ENCODE assay signal across 33 cellular contexts in genomic region chr13:73109288-73109899, GRCh38.
"Had no signal": no experiment of that assay in that cellular context is flagged by ENCODE, and none has a peak within 500 bp of the region (broad histone marks: within the 10 kb centered on the region; RNA-seq: fewer than 3 reads in every experiment).

No MANE protein-coding gene starts in this region.

- H3K27ac Mint-ChIP-seq: activated CD4-positive, alpha-beta T cell treated with anti-CD3 and anti-CD28 coated beads, Interleukin-2, amount 10 ng/mL, durations not matched to agents 24 days and 14 days; activated CD8-positive, alpha-beta T cell treated with anti-CD3 and anti-CD28 coated beads, Interleukin-2, amount 10 ng/mL, durations not matched to agents 7 days and 5 days; activated naive CD4-positive, alpha-beta T cell treated with anti-CD3 and anti-CD28 coated beads, Interleukin-2, amount 10 ng/mL, durations not matched to agents 7 days and 5 days; activated naive CD8-positive, alpha-beta T cell treated with anti-CD3 and anti-CD28 coated beads for 36 hours; T-helper 1 cell treated with Interleukin-12 subunit alpha and Interleukin-12 subunit beta and Interleukin-4 antibody, amounts not matched to agents 30 μg/mL and 1 μg/mL, for 36 hours; T-helper 2 cell treated with Interferon-gamma antibody and Interleukin-4, amounts not matched to agents 5 μg/mL and 100 μg/mL, for 36 hours had no signal

- ATAC-seq: activated CD8-positive, alpha-beta T cell treated with anti-CD3 and anti-CD28 coated beads, Interleukin-2, amount 10 ng/mL, durations not matched to agents 7 days and 5 days; activated T-cell treated with anti-CD3 and anti-CD28 coated beads, Interleukin-2, amount 50 U/mL, for 4 hours; PC-3 had no signal

- H3K4me1 ChIP-seq: Peyer's patch, SJSA1 had no signal

- H3K27me3 Mint-ChIP-seq: activated CD4-positive, alpha-beta T cell treated with anti-CD3 and anti-CD28 coated beads, Interleukin-2, amount 10 ng/mL, durations not matched to agents 24 days and 14 days; activated naive CD4-positive, alpha-beta T cell treated with anti-CD3 and anti-CD28 coated beads, Interleukin-2, amount 10 ng/mL, durations not matched to agents 7 days and 5 days; activated naive CD8-positive, alpha-beta T cell treated with anti-CD3 and anti-CD28 coated beads for 36 hours had no signal

- H3K4me2 ChIP-seq: SK-N-SH had no signal

- DNase-seq: activated CD4-positive, alpha-beta T cell treated with anti-CD3 and anti-CD28 coated beads, Interleukin-2, amount 10 ng/mL, durations not matched to agents 24 days and 14 days; activated CD4-positive, alpha-beta T cell treated with anti-CD3 and anti-CD28 coated beads, Interleukin-2, amount 50 U/mL, for 4 hours; activated CD8-positive, alpha-beta T cell treated with anti-CD3 and anti-CD28 coated beads, Interleukin-2, amount 10 ng/mL, durations not matched to agents 7 days and 5 days; activated effector memory CD4-positive, alpha-beta T cell treated with Interleukin-2 at 50 U/mL for 16 hours; activated naive CD4-positive, alpha-beta T cell treated with anti-CD3 and anti-CD28 coated beads, Interleukin-2, amount 10 ng/mL, durations not matched to agents 7 days and 5 days; activated naive CD8-positive, alpha-beta T cell treated with anti-CD3 and anti-CD28 coated beads for 36 hours; activated T-cell treated with anti-CD3 and anti-CD28 coated beads, Interleukin-2, amount 50 U/mL, for 4 hours; amniotic stem cell; aorta; brain microvascular endothelial cell; central memory CD4-positive, alpha-beta T cell; Karpas-422; KBM-7; NCI-H1092 treated with DMSO at 0.1 percent for 48 hours; NCI-H1417; NCI-H146; NCI-H187; NCI-H2029 treated with DMSO at 0.1 percent for 48 hours; NCI-H2107; NCI-H2171; NCI-H2227 treated with DMSO at 0.1 percent for 48 hours; NCI-H446; NCI-H510A treated with DMSO at 0.1 percent for 48 hours; NCI-H526 treated with DMSO at 0.1 percent for 48 hours; NK-92 treated with Interleukin-12 subunit alpha and Interleukin-12 subunit beta, amount 100 ng/mL, for 24 hours; PC-3; Peyer's patch; RPMI8226; SHP77 treated with DMSO at 0.1 percent for 48 hours; SK-N-SH had no signal

- H3K9me3 Mint-ChIP-seq: activated CD4-positive, alpha-beta T cell treated with anti-CD3 and anti-CD28 coated beads, Interleukin-2, amount 10 ng/mL, durations not matched to agents 24 days and 14 days; activated naive CD4-positive, alpha-beta T cell treated with anti-CD3 and anti-CD28 coated beads, Interleukin-2, amount 10 ng/mL, durations not matched to agents 7 days and 5 days; activated naive CD8-positive, alpha-beta T cell treated with anti-CD3 and anti-CD28 coated beads for 36 hours; activated T-cell treated with anti-CD3 and anti-CD28 coated beads, Interleukin-2, amount 50 U/mL, for 4 hours; T-helper 1 cell treated with Interleukin-12 subunit alpha and Interleukin-12 subunit beta and Interleukin-4 antibody, amounts not matched to agents 30 μg/mL and 1 μg/mL, for 36 hours; T-helper 2 cell treated with Interferon-gamma antibody and Interleukin-4, amounts not matched to agents 5 μg/mL and 100 μg/mL, for 36 hours had no signal

- H3K9ac ChIP-seq: SK-N-SH had no signal

- H3K4me3 Mint-ChIP-seq: activated CD4-positive, alpha-beta T cell treated with anti-CD3 and anti-CD28 coated beads, Interleukin-2, amount 10 ng/mL, durations not matched to agents 24 days and 14 days; activated CD8-positive, alpha-beta T cell treated with anti-CD3 and anti-CD28 coated beads, Interleukin-2, amount 10 ng/mL, durations not matched to agents 7 days and 5 days; activated naive CD4-positive, alpha-beta T cell treated with anti-CD3 and anti-CD28 coated beads, Interleukin-2, amount 10 ng/mL, durations not matched to agents 7 days and 5 days; activated naive CD8-positive, alpha-beta T cell treated with anti-CD3 and anti-CD28 coated beads for 36 hours; activated T-cell treated with anti-CD3 and anti-CD28 coated beads, Interleukin-2, amount 50 U/mL, for 4 hours; T-helper 1 cell treated with Interleukin-12 subunit alpha and Interleukin-12 subunit beta and Interleukin-4 antibody, amounts not matched to agents 30 μg/mL and 1 μg/mL, for 36 hours; T-helper 2 cell treated with Interferon-gamma antibody and Interleukin-4, amounts not matched to agents 5 μg/mL and 100 μg/mL, for 36 hours had no signal

- H3K36me3 ChIP-seq: brain microvascular endothelial cell, Peyer's patch, SJSA1 had no signal

- H3K4me1 Mint-ChIP-seq: activated CD4-positive, alpha-beta T cell treated with anti-CD3 and anti-CD28 coated beads, Interleukin-2, amount 10 ng/mL, durations not matched to agents 24 days and 14 days; activated naive CD4-positive, alpha-beta T cell treated with anti-CD3 and anti-CD28 coated beads, Interleukin-2, amount 10 ng/mL, durations not matched to agents 7 days and 5 days; activated naive CD8-positive, alpha-beta T cell treated with anti-CD3 and anti-CD28 coated beads for 36 hours had no signal

- H3K27me3 ChIP-seq: brain microvascular endothelial cell, Peyer's patch, SJSA1 had no signal

- H3K27ac ChIP-seq: brain microvascular endothelial cell, Peyer's patch, SJSA1 had no signal

- H3K4me3 ChIP-seq: Peyer's patch, SJSA1 had no signal

- H3K36me3 Mint-ChIP-seq: activated naive CD4-positive, alpha-beta T cell treated with anti-CD3 and anti-CD28 coated beads, Interleukin-2, amount 10 ng/mL, durations not matched to agents 7 days and 5 days; activated naive CD8-positive, alpha-beta T cell treated with anti-CD3 and anti-CD28 coated beads for 36 hours had no signal

- H3K9me3 ChIP-seq: Peyer's patch, SJSA1, SK-N-SH had no signal
